In genomic region chrM:10015-10755, GRCh38 we compare ENCODE assay signal across 29 cellular contexts.
"Had no signal": no experiment of that assay in that cellular context is flagged by ENCODE, and none has a peak within 500 bp of the region (broad histone marks: within the 10 kb centered on the region; RNA-seq: fewer than 3 reads in every experiment).

No MANE protein-coding gene starts in this region.

- H3K9me3 ChIP-seq: Peyer's patch, SJSA1, SK-N-SH had no signal

- H3K27ac ChIP-seq: PC-9, Peyer's patch, SJSA1 had no signal

- H3K4me2 ChIP-seq: PC-9, SK-N-SH had no signal

- H3K36me3 ChIP-seq: Peyer's patch, SJSA1 had no signal

- H3K4me1 ChIP-seq: Peyer's patch, SJSA1 had no signal

- H2AFZ ChIP-seq: PC-9 had no signal

- H3K27me3 ChIP-seq: Peyer's patch, SJSA1 had no signal

- H3K9ac ChIP-seq: SK-N-SH had no signal

- H3K4me3 ChIP-seq: PC-9, Peyer's patch, SJSA1 had no signal

- DNase-seq: Karpas-422, MM.1S, MV-4-11, NCI-H1092, NCI-H1105, NCI-H1417 treated with DMSO at 0.1 percent for 48 hours, NCI-H1436 treated with DMSO at 0.1 percent for 48 hours, NCI-H1694 treated with DMSO at 0.1 percent for 48 hours, NCI-H187 treated with DMSO at 0.1 percent for 48 hours, NCI-H2029, NCI-H2081, NCI-H2171 treated with DMSO at 0.1 percent for 48 hours, NCI-H2227 treated with DMSO at 0.1 percent for 48 hours, NCI-H345, NCI-H446, NCI-H510A treated with DMSO at 0.1 percent for 48 hours, NCI-H526, NCI-H69, NCI-H748 treated with DMSO at 0.1 percent for 48 hours, NCI-H82, PC-9, Peyer's patch, Right ventricle myocardium superior, RPMI8226, SHP77 treated with DMSO at 0.1 percent for 48 hours, SK-N-SH, SW 1271, T-helper 1 cell had no signal
